In the genomic region with DNA sequence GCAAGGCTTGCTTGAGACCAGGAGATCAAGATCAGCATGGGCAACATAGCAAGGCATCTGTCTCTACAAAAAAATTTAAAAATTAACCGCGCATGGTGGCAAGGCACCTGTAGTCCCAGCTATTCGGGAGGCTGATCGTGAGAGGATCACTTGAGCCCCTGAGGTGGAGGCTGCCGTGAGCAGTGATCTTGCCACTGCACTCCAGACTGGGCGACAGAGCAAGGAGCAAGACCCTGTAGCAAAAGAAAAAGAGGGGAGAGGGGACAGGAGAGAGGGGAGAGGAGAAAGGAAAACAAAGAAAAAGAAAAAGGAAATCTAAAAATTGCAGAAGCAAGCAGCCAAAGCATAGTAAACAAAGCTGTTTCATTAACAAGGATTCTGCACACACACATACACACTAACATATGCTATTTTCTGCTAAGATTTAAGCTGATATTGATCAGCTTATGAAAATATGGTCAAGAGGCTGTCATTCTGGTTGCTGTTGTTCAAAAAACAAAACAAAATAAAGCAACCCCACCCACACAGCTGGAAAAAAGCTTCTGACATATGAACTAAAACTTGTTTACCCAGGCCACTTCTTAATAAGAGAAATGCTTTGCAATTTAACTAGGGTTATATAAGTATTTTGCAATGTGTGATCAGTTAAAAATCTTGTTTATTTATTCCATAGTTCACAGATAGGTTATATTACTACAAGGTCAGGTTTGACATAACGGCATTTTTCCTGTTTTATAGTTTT, we compare ENCODE assay signal across 8 cellular contexts. TPM values are rescaled to one million over a fixed set of nuclear protein-coding genes. Genes with fewer than 3 reads are reported as not detected.
DNase-seq lines count a peak whose midpoint lies in the region; ATAC-seq, FAIRE-seq and TF ChIP-seq lines count a peak whose summit lies in the region.

No MANE protein-coding gene starts in this region.

- intact Hi-C loops in endothelial cell of umbilical vein (cut with micrococcal nuclease), result loop anchor here (5.0 kb wide), 2 partner anchors 103 to 112 kb away; no protein-coding TSS in a partner anchor

- H3K4me1 ChIP-seq in CD8-positive, alpha-beta memory T cell (ENCODE audit: insufficient read depth, low read length), result peaks cover 15% of the 10 kb centered on the region
- H3K4me1 ChIP-seq in endothelial cell of umbilical vein (ENCODE audit: control insufficient read depth, extremely low read depth, insufficient read depth, low read length), result peaks cover 13% of the 10 kb centered on the region

- H3K4me3 ChIP-seq in CD8-positive, alpha-beta memory T cell (ENCODE audit: low read length), result no peak overlapping the region
- H3K4me3 ChIP-seq in endothelial cell of umbilical vein (replicated peaks in 1 of 3; ENCODE audit: insufficient read depth in 1 of 3, low read depth in 1 of 3, low read length in 3 of 3), result peak overlapping the region in 2 of 3 experiments; percentile 81 to 91

- POLR2A ChIA-PET in CD8-positive, alpha-beta memory T cell (lab: Charles Lee), result no interaction called here
- POLR2A ChIA-PET in endothelial cell of umbilical vein (lab: Charles Lee), result interaction anchor here (0.6 kb wide), 1 partner anchor 263 kb away, joined by 6 read pairs; no protein-coding TSS in a partner anchor

- TF ChIP-seq POLR2A in endothelial cell of umbilical vein (IDR thresholded peaks at IDR 0.05; ENCODE audit: low read depth, low read length), result no peak

- peak overlapping the region; percentile 21 for H3K27ac ChIP-seq in CD8-positive, alpha-beta memory T cell (ENCODE audit: low read depth, low read length)
- H3K27ac ChIP-seq in endothelial cell of umbilical vein (ENCODE audit: insufficient read depth, low read depth, low read length), result no peak overlapping the region

- dilution Hi-C loops in endothelial cell of umbilical vein (cut with MboI; ENCODE audit: extremely low pct_ligation_motif_present, low sequenced_read_pairs), result no loop called here

- peak overlapping the region; percentile 81 for H3K9ac ChIP-seq in endothelial cell of umbilical vein (replicated peaks; ENCODE audit: extremely low read depth, insufficient read depth, low read length)

- no peaks in the 10 kb centered on the region for H3K36me3 ChIP-seq in CD8-positive, alpha-beta memory T cell (ENCODE audit: insufficient read depth, low read length)
- peaks cover 0 to 2% of the 10 kb centered on the region in 2 experiments for H3K36me3 ChIP-seq in endothelial cell of umbilical vein (ENCODE audit: control insufficient read depth in 2 of 2, extremely low read depth in 1 of 2, insufficient read depth in 2 of 2, low read length in 2 of 2)

- peak overlapping the region; percentile 89 to 97 (median 95) for H3K4me3 Mint-ChIP-seq in CD8-positive, alpha-beta memory T cell

- H3K4me1 Mint-ChIP-seq in CD8-positive, alpha-beta memory T cell, result peaks cover 34 to 53% (median 36%) of the 10 kb centered on the region in 3 donors

- H3K4me2 ChIP-seq in endothelial cell of umbilical vein (ENCODE audit: insufficient read depth, low read length), result peak overlapping the region; percentile 99

- no peak for TF ChIP-seq CTCF in endothelial cell of umbilical vein (IDR thresholded peaks at IDR 0.05; ENCODE audit: extremely low read depth in 1 of 2, insufficient read depth in 1 of 2, low read depth in 1 of 2, low read length in 2 of 2)

- no peaks in the 10 kb centered on the region for H3K9me3 Mint-ChIP-seq in CD8-positive, alpha-beta memory T cell

- no peaks in the 10 kb centered on the region for H3K9me3 ChIP-seq in CD8-positive, alpha-beta memory T cell (ENCODE audit: low read length)
- no peaks in the 10 kb centered on the region for H3K9me3 ChIP-seq in endothelial cell of umbilical vein (replicated peaks; ENCODE audit: control insufficient read depth, insufficient read depth, low read length)

- peak overlapping the region; percentile 74 to 97 (median 86) for H3K27ac Mint-ChIP-seq in CD8-positive, alpha-beta memory T cell

- no peak overlapping the region for H2AFZ ChIP-seq in endothelial cell of umbilical vein (ENCODE audit: low read depth, low read length)

- no peak for DNase-seq in CD8-positive, alpha-beta memory T cell
- peak; percentile 69 for DNase-seq in OCI-M1 (lab: John Stamatoyannopoulos, UW)
- DNase-seq in endothelial cell of umbilical vein (ENCODE audit: low read depth, low spot score), result peak; percentile 26
- DNase-seq in pons (ENCODE audit: low spot score), result peak; percentile 20
- no peak for DNase-seq in SW480 (ENCODE audit: low spot score)
- no peak for DNase-seq in frontal cortex (ENCODE audit: low spot score in 2 of 2)
- DNase-seq in stimulated activated CD4-positive, alpha-beta T cell treated with anti-CD3 and anti-CD28 coated beads, Interleukin-2, amount 100 ng/mL, for 48 hours, result no peak

- H3K79me2 ChIP-seq in endothelial cell of umbilical vein (ENCODE audit: control insufficient read depth, insufficient read depth, low read length), result peaks cover 36% of the 10 kb centered on the region

- no TSS peak for BruUV-seq in endothelial cell of umbilical vein (replicated peaks; lab: Mats Ljungman, UMichigan)

- CTCF ChIA-PET in CD8-positive, alpha-beta memory T cell (lab: Charles Lee), result no interaction called here
- CTCF ChIA-PET in endothelial cell of umbilical vein (lab: Charles Lee), result interaction anchor here (0.6 to 1.6 kb wide), 4 partner anchors 10 to 48 kb away, joined by 3 to 5 read pairs (median 3); no protein-coding TSS in a partner anchor

- H3K27me3 ChIP-seq in CD8-positive, alpha-beta memory T cell (ENCODE audit: insufficient read depth, low read length, poor library complexity, severe bottlenecking), result no peaks in the 10 kb centered on the region
- H3K27me3 ChIP-seq in endothelial cell of umbilical vein (ENCODE audit: control insufficient read depth in 2 of 2, insufficient read depth in 2 of 2, low read length in 2 of 2), result no peaks in the 10 kb centered on the region

- no peaks in the 10 kb centered on the region for H3K9me1 ChIP-seq in endothelial cell of umbilical vein (replicated peaks; ENCODE audit: control insufficient read depth, extremely low read depth, insufficient read depth, low read length)

- peaks cover 0 to 1% of the 10 kb centered on the region in 2 donors for H3K27me3 Mint-ChIP-seq in CD8-positive, alpha-beta memory T cell

- FAIRE-seq in endothelial cell of umbilical vein (lab: Jason Lieb, UNC) (no peak), frontal cortex (lab: Jason Lieb, UNC) (no peak)

- H4K20me1 ChIP-seq in endothelial cell of umbilical vein (replicated peaks; ENCODE audit: control insufficient read depth, extremely low read depth, insufficient read depth, low read length), result no peaks in the 10 kb centered on the region

- peaks cover 0 to 30% (median 4%) of the 10 kb centered on the region in 3 donors for H3K36me3 Mint-ChIP-seq in CD8-positive, alpha-beta memory T cell

- no peak for ATAC-seq in HG02642 (IDR thresholded peaks at IDR 0.05; ENCODE audit: poor library complexity, unreplicated experiment)

TF ChIP-seq in endothelial cell of umbilical vein, 7 proteins besides CTCF, POLR2A, EP300 and RAD21 (continues in another document):
- TF ChIP-seq GATA2 (IDR thresholded peaks at IDR 0.05; ENCODE audit: insufficient read depth, insufficient read length, low read depth, low read length) (no peak), POLR2AphosphoS5 (IDR thresholded peaks at IDR 0.05; ENCODE audit: insufficient read depth, low read depth, low read length) (no peak), FOS (IDR thresholded peaks at IDR 0.05; ENCODE audit: borderline replicate concordance, insufficient read depth, low read length) (no peak), JUN (IDR thresholded peaks at IDR 0.05; ENCODE audit: borderline replicate concordance, insufficient read depth, insufficient read length, low read depth) (no peak), EZH2 (IDR thresholded peaks at IDR 0.05; ENCODE audit: borderline replicate concordance, low read depth, low read length, severe bottlenecking) (no peak)
- TF ChIP-seq, protein P1, sequence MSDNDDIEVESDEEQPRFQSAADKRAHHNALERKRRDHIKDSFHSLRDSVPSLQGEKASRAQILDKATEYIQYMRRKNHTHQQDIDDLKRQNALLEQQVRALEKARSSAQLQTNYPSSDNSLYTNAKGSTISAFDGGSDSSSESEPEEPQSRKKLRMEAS (IDR thresholded peaks at IDR 0.05; ENCODE audit: insufficient read depth, insufficient read length), result no peak

RNA-seq across cellular contexts. Expression of a gene that starts 1.8 kb away (rescaled TPM):
- 10 to 100 TPM; 35.7 to 40.3 TPM for total RNA-seq in CD8-positive, alpha-beta memory T cell
- polyA plus RNA-seq in CD8-positive, alpha-beta memory T cell, result 20.3 TPM
- total RNA-seq in endothelial cell of umbilical vein, result 30.2 and 40.3 TPM in 2 replicates
- polyA plus RNA-seq in endothelial cell of umbilical vein, result 24.3 and 24.8 TPM in 2 replicates
- 20.0 and 20.3 TPM in 2 replicates for polyA plus RNA-seq in endothelial cell of umbilical vein (2011; cell fraction: cytosol; rRNA removed)
- polyA plus RNA-seq in endothelial cell of umbilical vein (2011; cell fraction: nucleus; rRNA removed), result 61.9 and 70.7 TPM in 2 replicates
- polyA plus RNA-seq in endothelial cell of umbilical vein (2012), result 27.7 and 30.4 TPM in 2 replicates
- 58.9 and 66.8 TPM in 2 replicates for polyA minus RNA-seq in endothelial cell of umbilical vein
- polyA minus RNA-seq in endothelial cell of umbilical vein (2011; cell fraction: cytosol; rRNA and poly(A)+ RNA removed), result 21.3 TPM
- 41.0 and 60.0 TPM in 2 replicates for polyA minus RNA-seq in endothelial cell of umbilical vein (2011; cell fraction: nucleus; rRNA and poly(A)+ RNA removed)
- 14.7 TPM for total RNA-seq in frontal cortex

RNA-seq across cellular contexts. Expression of a gene that starts 12.3 kb away (rescaled TPM):
- total RNA-seq in CD8-positive, alpha-beta memory T cell, result not detected
- polyA plus RNA-seq in CD8-positive, alpha-beta memory T cell, result not detected
- total RNA-seq in endothelial cell of umbilical vein (not detected in 2 replicates), frontal cortex (not detected)
- not detected in 2 replicates for polyA plus RNA-seq in endothelial cell of umbilical vein
- not detected in 2 replicates for polyA plus RNA-seq in endothelial cell of umbilical vein (2011; cell fraction: cytosol; rRNA removed)
- not detected in 2 replicates for polyA plus RNA-seq in endothelial cell of umbilical vein (2011; cell fraction: nucleus; rRNA removed)
- not detected in 2 replicates for polyA plus RNA-seq in endothelial cell of umbilical vein (2012)
- not detected in 2 replicates for polyA minus RNA-seq in endothelial cell of umbilical vein
- not detected for polyA minus RNA-seq in endothelial cell of umbilical vein (2011; cell fraction: cytosol; rRNA and poly(A)+ RNA removed)
- polyA minus RNA-seq in endothelial cell of umbilical vein (2011; cell fraction: nucleus; rRNA and poly(A)+ RNA removed), result not detected in 2 replicates

RNA-seq across cellular contexts. Expression of a gene that starts 51.5 kb away (rescaled TPM):
- total RNA-seq in CD8-positive, alpha-beta memory T cell, result 10 to 100 TPM; 45.4 to 47.5 TPM
- polyA plus RNA-seq in CD8-positive, alpha-beta memory T cell, result 15.5 TPM
- 42.0 and 49.2 TPM in 2 replicates for total RNA-seq in endothelial cell of umbilical vein
- polyA plus RNA-seq in endothelial cell of umbilical vein, result 25.1 and 25.3 TPM in 2 replicates
- 23.9 and 24.8 TPM in 2 replicates for polyA plus RNA-seq in endothelial cell of umbilical vein (2011; cell fraction: cytosol; rRNA removed)
- polyA plus RNA-seq in endothelial cell of umbilical vein (2011; cell fraction: nucleus; rRNA removed), result 82.1 and 83.5 TPM in 2 replicates
- 27.1 and 29.8 TPM in 2 replicates for polyA plus RNA-seq in endothelial cell of umbilical vein (2012)
- 74.2 and 80.9 TPM in 2 replicates for polyA minus RNA-seq in endothelial cell of umbilical vein
- polyA minus RNA-seq in endothelial cell of umbilical vein (2011; cell fraction: cytosol; rRNA and poly(A)+ RNA removed), result 27.0 TPM
- 48.6 and 72.3 TPM in 2 replicates for polyA minus RNA-seq in endothelial cell of umbilical vein (2011; cell fraction: nucleus; rRNA and poly(A)+ RNA removed)
- total RNA-seq in frontal cortex, result 62.8 TPM

Comparison
In these comparisons a context has a peak if more than half of its experiments do, and no peak if none do; other contexts are left out.
1. DNase-seq: peak in OCI-M1 (single experiment), endothelial cell of umbilical vein (single experiment) and pons (single experiment); none in CD8-positive, alpha-beta memory T cell (0 of 5), SW480 (single experiment), frontal cortex (0 of 2) and stimulated activated CD4-positive, alpha-beta T cell treated with anti-CD3 and anti-CD28 coated beads, Interleukin-2, amount 100 ng/mL, for 48 hours (0 of 2).